14 cellular contexts compared by ENCODE assay signal in genomic region chr2:149080104-149080503, GRCh38. TPM values are rescaled to one million over a fixed set of nuclear protein-coding genes. Genes with fewer than 3 reads are reported as not detected.
"Had no signal": no experiment of that assay in that cellular context is flagged by ENCODE, and none has a peak within 500 bp of the region (broad histone marks: within the 10 kb centered on the region; RNA-seq: fewer than 3 reads in every experiment).

No MANE protein-coding gene starts in this region.

- H3K27me3 ChIP-seq: esophagus muscularis mucosa, sigmoid colon had no signal

- ATAC-seq: left lobe of liver had no signal

- H3K4me3 ChIP-seq: dorsolateral prefrontal cortex, esophagus muscularis mucosa, sigmoid colon had no signal

- H3K4me3 Mint-ChIP-seq: activated CD4-positive, alpha-beta T cell treated with anti-CD3 and anti-CD28 coated beads, Interleukin-2, amount 10 ng/mL, durations not matched to agents 7 days and 5 days; activated naive CD8-positive, alpha-beta T cell; neural crest cell had no signal

- DNase-seq: activated CD4-positive, alpha-beta T cell treated with anti-CD3 and anti-CD28 coated beads, Interleukin-2, amount 10 ng/mL, durations not matched to agents 7 days and 5 days; activated CD4-positive, CD25-positive, alpha-beta regulatory T cell; activated gamma-delta T cell; activated T-cell treated with anti-CD3 and anti-CD28 coated beads, Interleukin-2, amount 50 U/mL, for 1 hour; dorsolateral prefrontal cortex; sigmoid colon; stimulated activated CD4-positive, alpha-beta T cell treated with anti-CD3 and anti-CD28 coated beads, Interleukin-12 subunit alpha, Interleukin-12 subunit beta, amount 100 ng/mL, for 4 hours; stimulated activated naive CD4-positive, alpha-beta T cell had no signal

- H3K4me1 Mint-ChIP-seq: activated CD4-positive, alpha-beta T cell treated with anti-CD3 and anti-CD28 coated beads, Interleukin-2, amount 10 ng/mL, durations not matched to agents 7 days and 5 days had no signal

- H3K9me3 Mint-ChIP-seq: activated CD4-positive, alpha-beta T cell treated with anti-CD3 and anti-CD28 coated beads, Interleukin-2, amount 10 ng/mL, durations not matched to agents 7 days and 5 days; neural crest cell; type B pancreatic cell had no signal

- H3K36me3 Mint-ChIP-seq: activated naive CD8-positive, alpha-beta T cell had no signal

- H3K9me3 ChIP-seq: esophagus muscularis mucosa, sigmoid colon had no signal

- H3K27ac ChIP-seq: dorsolateral prefrontal cortex, esophagus muscularis mucosa, sigmoid colon had no signal

- H3K27ac Mint-ChIP-seq: activated CD4-positive, alpha-beta T cell treated with anti-CD3 and anti-CD28 coated beads, Interleukin-2, amount 10 ng/mL, durations not matched to agents 7 days and 5 days; activated naive CD8-positive, alpha-beta T cell had no signal

- H3K4me1 ChIP-seq: esophagus muscularis mucosa, sigmoid colon had no signal

- H3K27me3 Mint-ChIP-seq: type B pancreatic cell had no signal

- H3K36me3 ChIP-seq: esophagus muscularis mucosa, sigmoid colon had no signal

RNA-seq across cellular contexts. Expression of gene LYPD6B, which starts 41.6 kb away (rescaled TPM):
- total RNA-seq: activated CD4-positive, alpha-beta T cell treated with anti-CD3 and anti-CD28 coated beads, Interleukin-2, amount 10 ng/mL, durations not matched to agents 7 days and 5 days; activated CD8-positive, alpha-beta memory T cell treated with anti-CD3 and anti-CD28 coated beads for 36 hours; esophagus muscularis mucosa; left lobe of liver; neural crest cell had no signal
